In genomic region chr17:51121620-51122472, GRCh38 we compare ENCODE assay signal across 1 cellular context.
A peak's percentile ranks its signal among the peaks of the same experiment; 100 is the strongest.
TF ChIP-seq lines count a peak whose summit lies in the region.

No MANE protein-coding gene starts in this region.

TF ChIP-seq in K562, 482 proteins besides CTCF, POLR2A, EP300 and RAD21 (continued from another document and continues in another):
- TF ChIP-seq, protein P1, sequence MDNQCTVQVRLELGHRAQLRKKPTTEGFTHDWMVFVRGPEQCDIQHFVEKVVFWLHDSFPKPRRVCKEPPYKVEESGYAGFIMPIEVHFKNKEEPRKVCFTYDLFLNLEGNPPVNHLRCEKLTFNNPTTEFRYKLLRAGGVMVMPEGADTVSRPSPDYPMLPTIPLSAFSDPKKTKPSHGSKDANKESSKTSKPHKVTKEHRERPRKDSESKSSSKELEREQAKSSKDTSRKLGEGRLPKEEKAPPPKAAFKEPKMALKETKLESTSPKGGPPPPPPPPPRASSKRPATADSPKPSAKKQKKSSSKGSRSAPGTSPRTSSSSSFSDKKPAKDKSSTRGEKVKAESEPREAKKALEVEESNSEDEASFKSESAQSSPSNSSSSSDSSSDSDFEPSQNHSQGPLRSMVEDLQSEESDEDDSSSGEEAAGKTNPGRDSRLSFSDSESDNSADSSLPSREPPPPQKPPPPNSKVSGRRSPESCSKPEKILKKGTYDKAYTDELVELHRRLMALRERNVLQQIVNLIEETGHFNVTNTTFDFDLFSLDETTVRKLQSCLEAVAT (IDR thresholded peaks at IDR 0.05) = peak in 1 of 2 experiments; percentile 7; a peak in 3 of 4 replicates
- TF ChIP-seq, protein P2, sequence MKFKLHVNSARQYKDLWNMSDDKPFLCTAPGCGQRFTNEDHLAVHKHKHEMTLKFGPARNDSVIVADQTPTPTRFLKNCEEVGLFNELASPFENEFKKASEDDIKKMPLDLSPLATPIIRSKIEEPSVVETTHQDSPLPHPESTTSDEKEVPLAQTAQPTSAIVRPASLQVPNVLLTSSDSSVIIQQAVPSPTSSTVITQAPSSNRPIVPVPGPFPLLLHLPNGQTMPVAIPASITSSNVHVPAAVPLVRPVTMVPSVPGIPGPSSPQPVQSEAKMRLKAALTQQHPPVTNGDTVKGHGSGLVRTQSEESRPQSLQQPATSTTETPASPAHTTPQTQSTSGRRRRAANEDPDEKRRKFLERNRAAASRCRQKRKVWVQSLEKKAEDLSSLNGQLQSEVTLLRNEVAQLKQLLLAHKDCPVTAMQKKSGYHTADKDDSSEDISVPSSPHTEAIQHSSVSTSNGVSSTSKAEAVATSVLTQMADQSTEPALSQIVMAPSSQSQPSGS (CRISPR knock-in tag; IDR thresholded peaks at IDR 0.05) = no peak
- TF ChIP-seq KDM4B (IDR thresholded peaks at IDR 0.05; ENCODE audit: borderline replicate concordance in 2 of 2, low read depth in 1 of 2) = no peak; a peak in 1 of 4 replicates
- TF ChIP-seq ZBTB2 (IDR thresholded peaks at IDR 0.05) = peak; percentile 78
- TF ChIP-seq CHCHD3 (CRISPR knock-in tag; IDR thresholded peaks at IDR 0.05) = no peak; the same call in 1 of the 2 replicates
- TF ChIP-seq HSF4 (CRISPR knock-in tag; IDR thresholded peaks at IDR 0.05; ENCODE audit: borderline replicate concordance) = 0 out of 2 replicates have a peak, but pooled peaks have one; percentile 12
- peak; percentile 82 for TF ChIP-seq CBFA2T2 (conservative IDR thresholded peaks at IDR 0.05)
- no peak for TF ChIP-seq ZNF444 (CRISPR knock-in tag; IDR thresholded peaks at IDR 0.05)
- peak; percentile 77 for TF ChIP-seq RBFOX2 (IDR thresholded peaks at IDR 0.05; ENCODE audit: low read depth, low read length)
- TF ChIP-seq NFE2 (IDR thresholded peaks at IDR 0.05; ENCODE audit: low read depth) = peak; percentile 87
- no peak; the same call in 1 of the 2 replicates for TF ChIP-seq GATAD2A (IDR thresholded peaks at IDR 0.05)
- 0 out of 2 replicates have a peak, but pooled peaks have one; percentile 8 for TF ChIP-seq ZNF655 (CRISPR knock-in tag; IDR thresholded peaks at IDR 0.05)
- 0 out of 2 replicates have a peak, but pooled peaks have one; percentile 34 for TF ChIP-seq ZNF311 (CRISPR knock-in tag; IDR thresholded peaks at IDR 0.05)
- TF ChIP-seq KDM5B (IDR thresholded peaks at IDR 0.05; ENCODE audit: insufficient replicate concordance, low read depth, low read length) = peak; percentile 80
- TF ChIP-seq TRIM24 (IDR thresholded peaks at IDR 0.05) = peak; percentile 18 to 83; a peak in 2 of 4 replicates
- peak; percentile 82 for TF ChIP-seq ARID1B (IDR thresholded peaks at IDR 0.05)
- TF ChIP-seq HNRNPL (IDR thresholded peaks at IDR 0.05; ENCODE audit: low read depth, low read length) = no peak
- TF ChIP-seq CHD1 (IDR thresholded peaks at IDR 0.05; ENCODE audit: low read length) = peak; percentile 58
- TF ChIP-seq RFX5 (IDR thresholded peaks at IDR 0.05; ENCODE audit: low read depth, low read length) = no peak
- TF ChIP-seq MECOM (CRISPR knock-in tag; IDR thresholded peaks at IDR 0.05) = peak; percentile 79; the same call in 1 of the 2 replicates
- peak; percentile 73; the same call in 1 of the 2 replicates for TF ChIP-seq ESRRA (IDR thresholded peaks at IDR 0.05; ENCODE audit: borderline replicate concordance, low read depth)
- TF ChIP-seq MAFK (IDR thresholded peaks at IDR 0.05; ENCODE audit: low read length) = peak; percentile 26; the same call in 1 of the 2 replicates
- no peak for TF ChIP-seq ZNF143 (CRISPR knock-in tag; IDR thresholded peaks at IDR 0.05)
- no peak for TF ChIP-seq ZSCAN29 (IDR thresholded peaks at IDR 0.05)
- no peak for TF ChIP-seq DIDO1 (tag; IDR thresholded peaks at IDR 0.05; ENCODE audit: low read depth)
- peak; percentile 89 for TF ChIP-seq SP1 (CRISPR knock-in tag; IDR thresholded peaks at IDR 0.05)
- peak; percentile 94 for TF ChIP-seq FOSL1 (tag; conservative IDR thresholded peaks at IDR 0.05)
- peak; percentile 86; the same call in 1 of the 2 replicates for TF ChIP-seq ZNF584 (CRISPR knock-in tag; IDR thresholded peaks at IDR 0.05; ENCODE audit: low read depth)
- TF ChIP-seq C11orf30 (IDR thresholded peaks at IDR 0.05; ENCODE audit: low read depth) = peak; percentile 89
- TF ChIP-seq EP400 (IDR thresholded peaks at IDR 0.05) = peak; percentile 88
- TF ChIP-seq ZNF449 (CRISPR knock-in tag; IDR thresholded peaks at IDR 0.05) = 0 out of 2 replicates have a peak, but pooled peaks have one; percentile 10
- peak; percentile 83 for TF ChIP-seq PML (IDR thresholded peaks at IDR 0.05; ENCODE audit: low read length)
- TF ChIP-seq CBX8 (IDR thresholded peaks at IDR 0.05; ENCODE audit: borderline replicate concordance, extremely low read depth, low read depth, low read length, poor library complexity, severe bottlenecking) = no peak
- TF ChIP-seq SMC3 (conservative IDR thresholded peaks at IDR 0.05; ENCODE audit: insufficient read depth, low read depth, low read length) = no peak
- peak; percentile 81; the same call in 1 of the 2 replicates for TF ChIP-seq MBD2 (IDR thresholded peaks at IDR 0.05; ENCODE audit: borderline replicate concordance, low read depth)
- peak; percentile 78 to 84; a peak in 2 of 4 replicates for TF ChIP-seq SIN3A (IDR thresholded peaks at IDR 0.05; ENCODE audit: borderline replicate concordance in 2 of 2, control insufficient read depth in 1 of 2, low read depth in 2 of 2, low read length in 2 of 2)
- TF ChIP-seq TOE1 (IDR thresholded peaks at IDR 0.05; ENCODE audit: borderline replicate concordance) = peak; percentile 97
- TF ChIP-seq TOE1 (CRISPR knock-in tag; IDR thresholded peaks at IDR 0.05; ENCODE audit: borderline replicate concordance, low read depth) = no peak
- peak; percentile 47; the same call in 1 of the 2 replicates for TF ChIP-seq TEAD4 (IDR thresholded peaks at IDR 0.05; ENCODE audit: low read length)
- TF ChIP-seq TEAD4 (CRISPR knock-in tag; IDR thresholded peaks at IDR 0.05; ENCODE audit: borderline replicate concordance) = no peak
- TF ChIP-seq L3MBTL2 (IDR thresholded peaks at IDR 0.05) = peak; percentile 78
- peak; percentile 58; the same call in 1 of the 2 replicates for TF ChIP-seq PHF8 (IDR thresholded peaks at IDR 0.05; ENCODE audit: borderline replicate concordance, low read length)
- TF ChIP-seq ZEB2 (IDR thresholded peaks at IDR 0.05) = peak; percentile 89
- TF ChIP-seq RFX1 (IDR thresholded peaks at IDR 0.05) = no peak
- 0 out of 2 replicates have a peak, but pooled peaks have one; percentile 14 for TF ChIP-seq SPI1 (IDR thresholded peaks at IDR 0.05; ENCODE audit: borderline replicate concordance, low read depth, low read length)
- TF ChIP-seq ZNF551 (CRISPR knock-in tag; IDR thresholded peaks at IDR 0.05) = no peak
- TF ChIP-seq MXI1 (IDR thresholded peaks at IDR 0.05; ENCODE audit: low read depth, low read length) = peak; percentile 80
- TF ChIP-seq MCM2 (IDR thresholded peaks at IDR 0.05; ENCODE audit: low read depth) = no peak
- 0 out of 2 replicates have a peak, but pooled peaks have one; percentile 82 for TF ChIP-seq PHF21A (IDR thresholded peaks at IDR 0.05; ENCODE audit: borderline replicate concordance, low read depth)
- TF ChIP-seq SRF (CRISPR knock-in tag; IDR thresholded peaks at IDR 0.05) = peak in 1 of 2 experiments; percentile 26; a peak in 1 of 4 replicates
- no peak for TF ChIP-seq PCBP2 (IDR thresholded peaks at IDR 0.05; ENCODE audit: low read depth, low read length, poor library complexity, severe bottlenecking)
- peak; percentile 78; the same call in 1 of the 2 replicates for TF ChIP-seq POLR2AphosphoS2 (IDR thresholded peaks at IDR 0.05; ENCODE audit: low read length)
- TF ChIP-seq SFPQ (IDR thresholded peaks at IDR 0.05; ENCODE audit: low read depth, low read length) = no peak
- TF ChIP-seq SAP30 (IDR thresholded peaks at IDR 0.05; ENCODE audit: borderline replicate concordance, insufficient read depth, low read depth, low read length, poor library complexity, severe bottlenecking) = no peak
- peak; percentile 84 for TF ChIP-seq PKNOX1 (IDR thresholded peaks at IDR 0.05)
- TF ChIP-seq ZNF124 (CRISPR knock-in tag; IDR thresholded peaks at IDR 0.05) = no peak
- peak; percentile 82 for TF ChIP-seq ZNF316 (IDR thresholded peaks at IDR 0.05)
- TF ChIP-seq ZNF583 (CRISPR knock-in tag; IDR thresholded peaks at IDR 0.05) = no peak
- TF ChIP-seq SIX5 (IDR thresholded peaks at IDR 0.05; ENCODE audit: borderline replicate concordance in 1 of 2, insufficient read depth in 1 of 2, low read depth in 1 of 2, low read length in 2 of 2) = no peak
- TF ChIP-seq KLF13 (tag; IDR thresholded peaks at IDR 0.05; ENCODE audit: borderline replicate concordance, low read depth) = peak; percentile 66
- peak; percentile 49; the same call in 1 of the 2 replicates for TF ChIP-seq SREBF1 (IDR thresholded peaks at IDR 0.05; ENCODE audit: borderline replicate concordance, low read depth, low read length)
- TF ChIP-seq TAL1 (IDR thresholded peaks at IDR 0.05) = no peak
- TF ChIP-seq ZNF184 (CRISPR knock-in tag; IDR thresholded peaks at IDR 0.05) = no peak
- TF ChIP-seq ZZZ3 (IDR thresholded peaks at IDR 0.05) = no peak
- no peak for TF ChIP-seq ZNF263 (CRISPR knock-in tag; IDR thresholded peaks at IDR 0.05; ENCODE audit: borderline replicate concordance)
- TF ChIP-seq NEUROD1 (IDR thresholded peaks at IDR 0.05; ENCODE audit: borderline replicate concordance, low read depth, low read length, partially characterized antibody) = peak; percentile 58
- peak; percentile 78 for TF ChIP-seq HNRNPLL (IDR thresholded peaks at IDR 0.05; ENCODE audit: low read depth, low read length, poor library complexity, severe bottlenecking)
